ENCODE assay signal across 8 cellular contexts in genomic region chr12:121582583-121583333, GRCh38. TPM values are rescaled to one million over a fixed set of nuclear protein-coding genes. Genes with fewer than 3 reads are reported as not detected.
DNase-seq lines count a peak whose midpoint lies in the region; ATAC-seq and TF ChIP-seq lines count a peak whose summit lies in the region.

No MANE protein-coding gene starts in this region.

- 4% methylated on average over 10 of the region's 13 CpGs for WGBS in HUES64
- WGBS in lower leg skin, 2 donors, result 60 to 67% methylated on average over 13 of the region's 13 CpGs

- peaks cover 5% of the 10 kb centered on the region for H3K4me1 ChIP-seq in BE2C
- H3K4me1 ChIP-seq in HUES64 (ENCODE audit: insufficient read depth, low read length), result peaks cover 23% of the 10 kb centered on the region
- peaks cover 28% of the 10 kb centered on the region for H3K4me1 ChIP-seq in muscle layer of colon (ENCODE audit: insufficient read depth, low read length)

- DNase-seq in BE2C (no peak), caudate nucleus (lab: John Stamatoyannopoulos, UW) (peak in 9 of 61 donors; percentile 2 to 38 (median 8)), posterior vena cava (ENCODE audit: low spot score) (no peak), lower leg skin (ENCODE audit: low spot score in 2 of 2) (no peak)
- DNase-seq in stimulated activated CD4-positive, alpha-beta T cell treated with anti-CD3 and anti-CD28 coated beads, Interleukin-1b, Interleukin-23, amount 100 ng/mL, for 48 hours, result no peak

- H3K4me3 ChIP-seq in BE2C (ENCODE audit: low read depth, low read length) (peak overlapping the region; percentile 68), HUES64 (ENCODE audit: low read length) (peak overlapping the region; percentile 76), muscle layer of colon (ENCODE audit: low read depth in 1 of 2, low read length in 2 of 2) (no peak overlapping the region), lower leg skin (ENCODE audit: low read depth, poor library complexity, severe bottlenecking) (no peak overlapping the region)

- H3K36me3 ChIP-seq in BE2C (no peaks in the 10 kb centered on the region), HUES64 (ENCODE audit: insufficient read depth, low read length) (peaks cover 8% of the 10 kb centered on the region), muscle layer of colon (ENCODE audit: insufficient read depth, low read length) (no peaks in the 10 kb centered on the region)

- no peak for TF ChIP-seq POLR2A in lower leg skin (IDR thresholded peaks at IDR 0.05)

- no peaks in the 10 kb centered on the region for H3K9me3 ChIP-seq in BE2C
- H3K9me3 ChIP-seq in HUES64 (ENCODE audit: insufficient read depth, low read depth, low read length), result no peaks in the 10 kb centered on the region
- no peaks in the 10 kb centered on the region for H3K9me3 ChIP-seq in muscle layer of colon (ENCODE audit: low read length)

- intact Hi-C loops in posterior vena cava (cut with DNase I) (no loop called here), lower leg skin (cut with DNase I; ENCODE audit: low total_unique reads) (no loop called here)

- H3K27ac ChIP-seq in HUES64 (ENCODE audit: low read depth, low read length) (peak overlapping the region; percentile 99), caudate nucleus (ENCODE audit: low read depth, low read length) (peak overlapping the region; percentile 67), muscle layer of colon (ENCODE audit: low read depth, low read length) (peak overlapping the region; percentile 10)

- TF ChIP-seq CTCF in BE2C (IDR thresholded peaks at IDR 0.05; ENCODE audit: low read depth, low read length), result no peak
- no peak for TF ChIP-seq CTCF in lower leg skin (IDR thresholded peaks at IDR 0.05)

- no peak for ATAC-seq in GM18873 (IDR thresholded peaks at IDR 0.05; ENCODE audit: low FRiP score, unreplicated experiment)

- H3K9ac ChIP-seq in HUES64 (ENCODE audit: low read depth, low read length), result peak overlapping the region; percentile 83
- H3K9ac ChIP-seq in muscle layer of colon (ENCODE audit: low read length), result no peak overlapping the region

- H3K27me3 ChIP-seq in BE2C (no peaks in the 10 kb centered on the region), HUES64 (ENCODE audit: insufficient read depth, low read length) (no peaks in the 10 kb centered on the region), muscle layer of colon (ENCODE audit: control insufficient read depth in 1 of 2, insufficient read depth in 2 of 2, low read length in 2 of 2) (no peaks in the 10 kb centered on the region)

RNA-seq across cellular contexts. Expression of gene KDM2B, which starts 1.9 kb away (rescaled TPM):
- polyA plus RNA-seq in BE2C (2012; ENCODE audit: insufficient read depth, insufficient read length, low read depth), result 53.2 TPM
- 83.7 TPM for polyA plus RNA-seq in HUES64 (2013, experiment 1 of 2)
- 82.7 TPM for polyA plus RNA-seq in HUES64 (2013, experiment 2 of 2)
- total RNA-seq in posterior vena cava (10 to 100 TPM; 14.6 to 15.6 TPM), lower leg skin (10 to 100 TPM; 28.9 to 72.1 (median 47.9) TPM)

RNA-seq across cellular contexts. Expression of gene ORAI1, which starts 43.6 kb away (rescaled TPM):
- 27.1 TPM for polyA plus RNA-seq in BE2C (2012; ENCODE audit: insufficient read depth, insufficient read length, low read depth)
- 14.5 TPM for polyA plus RNA-seq in HUES64 (2013, experiment 1 of 2)
- 15.8 TPM for polyA plus RNA-seq in HUES64 (2013, experiment 2 of 2)
- 10 to 100 TPM; 10.5 to 13.1 TPM for total RNA-seq in posterior vena cava
- total RNA-seq in lower leg skin, result 10 to 100 TPM; 65.1 to 77.7 (median 69.6) TPM

Comparison
In these comparisons a context has a peak if more than half of its experiments do, and no peak if none do; other contexts are left out.
1. H3K4me3 ChIP-seq: peak in BE2C (single experiment) and HUES64 (single experiment); none in muscle layer of colon (0 of 2) and lower leg skin (single experiment).
2. H3K27ac ChIP-seq: peak in every context shown above with its lines; median percentile 99 in HUES64; 67 in caudate nucleus; 10 in muscle layer of colon.
3. RNA of gene ORAI1, which starts 43.6 kb away (total RNA-seq): 65.1 to 77.7 TPM in lower leg skin; 10.5 to 13.1 TPM in posterior vena cava; every median in the first group is over 4 times any median in the second.